Comparison of ENCODE assay signal across 13 cellular contexts in the genomic region with DNA sequence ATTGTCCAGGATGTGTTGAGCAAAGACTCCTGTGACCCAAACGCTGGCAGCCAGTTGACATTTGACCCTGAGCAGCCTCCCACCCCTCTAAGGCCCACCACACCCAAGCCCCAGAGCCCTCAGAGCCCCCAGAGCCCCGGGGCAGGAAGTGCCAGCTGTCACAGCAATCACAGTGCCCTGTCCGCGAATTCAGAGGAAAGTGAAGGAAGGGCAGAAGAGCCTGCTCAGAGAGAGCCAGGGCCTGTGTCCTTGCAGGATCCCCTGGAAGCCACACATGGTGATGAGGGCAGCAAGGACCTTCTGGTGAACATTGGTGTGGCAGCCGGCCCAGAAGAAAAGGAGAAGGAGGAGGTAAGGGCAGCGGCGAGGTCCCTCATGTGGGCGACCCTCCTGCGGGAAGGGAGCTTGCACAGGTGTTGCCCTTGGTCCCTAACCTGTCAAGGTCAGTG.
DNase-seq lines count a peak whose midpoint lies in the region; ATAC-seq and TF ChIP-seq lines count a peak whose summit lies in the region.
"Had no signal": no experiment of that assay in that cellular context is flagged by ENCODE, and none has a peak within 500 bp of the region (broad histone marks: within the 10 kb centered on the region; RNA-seq: fewer than 3 reads in every experiment).

No MANE protein-coding gene starts in this region.

- peak in 1 of 5 donors; percentile 28 for DNase-seq in CD8-positive, alpha-beta memory T cell
- DNase-seq in activated B cell treated with CpG ODN at 0.5 μM for 24 hours (no peak), naive B cell (no peak), OCI-M2 (lab: John Stamatoyannopoulos, UW; ENCODE audit: unreplicated experiment) (no peak), NCI-H128 (lab: John Stamatoyannopoulos, UW; ENCODE audit: unreplicated experiment) (no peak)
- DNase-seq in activated CD4-positive, alpha-beta T cell treated with anti-CD3 and anti-CD28 coated beads for 36 hours = no peak
- DNase-seq: activated CD4-positive, alpha-beta T cell treated with anti-CD3 and anti-CD28 coated beads, Interleukin-2, amount 10 ng/mL, durations not matched to agents 24 days and 14 days; activated naive CD4-positive, alpha-beta T cell; erythroblast; GF-D8; NCI-H1092 treated with DMSO at 0.1 percent for 48 hours had no signal

- POLR2A ChIA-PET in CD8-positive, alpha-beta memory T cell (lab: Charles Lee) = interaction anchor here (0.8 to 1.1 kb wide), 2 partner anchors 30 to 46 kb away, joined by 4 read pairs; no protein-coding TSS in a partner anchor
- POLR2A ChIA-PET in activated B cell treated with CpG ODN at 0.5 μM for 24 hours (lab: Charles Lee) = interaction anchor here (0.6 to 1.2 kb wide), 2 partner anchors 9 to 288 kb away, joined by 3 to 5 read pairs; no protein-coding TSS in a partner anchor
- POLR2A ChIA-PET in activated CD4-positive, alpha-beta T cell treated with anti-CD3 and anti-CD28 coated beads for 36 hours (lab: Charles Lee) = no interaction called here

- peak overlapping the region; percentile 4 for H3K27ac ChIP-seq in CD8-positive, alpha-beta memory T cell (ENCODE audit: low read depth, low read length)

- H3K36me3 Mint-ChIP-seq in CD8-positive, alpha-beta memory T cell = peaks cover 0 to 2% (median 0%) of the 10 kb centered on the region in 3 donors
- H3K36me3 Mint-ChIP-seq in activated B cell treated with CpG ODN at 0.5 μM for 24 hours (ENCODE audit: low read depth) (no peaks in the 10 kb centered on the region), naive B cell (peaks cover 0 to 3% of the 10 kb centered on the region in 2 donors)
- no peaks in the 10 kb centered on the region for H3K36me3 Mint-ChIP-seq in activated CD4-positive, alpha-beta T cell treated with anti-CD3 and anti-CD28 coated beads for 36 hours (ENCODE audit: low read depth)

- H3K4me3 Mint-ChIP-seq in CD8-positive, alpha-beta memory T cell = peak overlapping the region; percentile 82 to 97 (median 93)
- H3K4me3 Mint-ChIP-seq in activated B cell treated with CpG ODN at 0.5 μM for 24 hours (peak overlapping the region; percentile 83), naive B cell (peak overlapping the region; percentile 73 to 96 (median 92))
- H3K4me3 Mint-ChIP-seq in activated CD4-positive, alpha-beta T cell treated with anti-CD3 and anti-CD28 coated beads for 36 hours = no peak overlapping the region
- H3K4me3 Mint-ChIP-seq: activated CD4-positive, alpha-beta T cell treated with anti-CD3 and anti-CD28 coated beads, Interleukin-2, amount 10 ng/mL, durations not matched to agents 24 days and 14 days had no signal

- intact Hi-C loops in activated B cell treated with CpG ODN at 0.5 μM for 24 hours (cut with micrococcal nuclease) = no loop called here
- intact Hi-C loops in activated CD4-positive, alpha-beta T cell treated with anti-CD3 and anti-CD28 coated beads for 36 hours (cut with DNase I, micrococcal nuclease) = loop anchor here in 1 of 2 experiments (5.0 kb wide), 1 partner anchor 757 kb away; no protein-coding TSS in a partner anchor

- peaks cover 18% of the 10 kb centered on the region for H3K4me1 ChIP-seq in CD8-positive, alpha-beta memory T cell (ENCODE audit: insufficient read depth, low read length)

- no peaks in the 10 kb centered on the region for H3K9me3 ChIP-seq in CD8-positive, alpha-beta memory T cell (ENCODE audit: low read length)

- peak overlapping the region; percentile 72 to 98 (median 91) for H3K27ac Mint-ChIP-seq in CD8-positive, alpha-beta memory T cell
- H3K27ac Mint-ChIP-seq in activated B cell treated with CpG ODN at 0.5 μM for 24 hours (peak overlapping the region; percentile 88), naive B cell (peak overlapping the region in 5 of 6 donors; percentile 69 to 96 (median 85))
- no peak overlapping the region for H3K27ac Mint-ChIP-seq in activated CD4-positive, alpha-beta T cell treated with anti-CD3 and anti-CD28 coated beads for 36 hours
- H3K27ac Mint-ChIP-seq: activated CD4-positive, alpha-beta T cell treated with anti-CD3 and anti-CD28 coated beads, Interleukin-2, amount 10 ng/mL, durations not matched to agents 24 days and 14 days had no signal

- CTCF ChIA-PET in CD8-positive, alpha-beta memory T cell (lab: Charles Lee) = interaction anchor here (1.0 to 1.7 kb wide), 7 partner anchors 9 to 302 kb away, joined by 3 to 4 read pairs (median 3); no protein-coding TSS in a partner anchor
- CTCF ChIA-PET in activated B cell treated with CpG ODN at 0.5 μM for 24 hours (lab: Charles Lee) = interaction anchor here (1.0 to 1.8 kb wide), 2 partner anchors 171 to 204 kb away, joined by 3 to 11 read pairs; no protein-coding TSS in a partner anchor
- CTCF ChIA-PET in activated CD4-positive, alpha-beta T cell treated with anti-CD3 and anti-CD28 coated beads for 36 hours (lab: Charles Lee) = interaction anchor here (0.6 to 2.0 kb wide), 2 partner anchors 15 to 205 kb away, joined by 3 to 10 read pairs; no protein-coding TSS in a partner anchor

- ATAC-seq in GM19043 (IDR thresholded peaks at IDR 0.05; ENCODE audit: low read depth, unreplicated experiment) (peak; percentile 29), activated B cell treated with CpG ODN at 0.5 μM for 24 hours (ENCODE audit: low read depth) (peak; percentile 17), naive B cell (ENCODE audit: low read depth in 2 of 2) (peak; percentile 30 to 32), GM19395 (IDR thresholded peaks at IDR 0.05; ENCODE audit: unreplicated experiment) (no peak)
- no peak for ATAC-seq in activated CD4-positive, alpha-beta T cell treated with anti-CD3 and anti-CD28 coated beads for 36 hours

- no peaks in the 10 kb centered on the region for H3K36me3 ChIP-seq in CD8-positive, alpha-beta memory T cell (ENCODE audit: insufficient read depth, low read length)

- TF ChIP-seq CTCF in activated B cell treated with CpG ODN at 0.5 μM for 24 hours (IDR thresholded peaks at IDR 0.05) = no peak

- peaks cover 31 to 54% (median 38%) of the 10 kb centered on the region in 3 donors for H3K4me1 Mint-ChIP-seq in CD8-positive, alpha-beta memory T cell
- H3K4me1 Mint-ChIP-seq in activated B cell treated with CpG ODN at 0.5 μM for 24 hours = peaks cover 36% of the 10 kb centered on the region
- H3K4me1 Mint-ChIP-seq in naive B cell = peaks cover 0 to 27% (median 9%) of the 10 kb centered on the region in 3 donors
- peaks cover 22% of the 10 kb centered on the region for H3K4me1 Mint-ChIP-seq in activated CD4-positive, alpha-beta T cell treated with anti-CD3 and anti-CD28 coated beads for 36 hours

- H3K4me3 ChIP-seq in CD8-positive, alpha-beta memory T cell (ENCODE audit: low read length) = peak overlapping the region; percentile 39

- H3K27me3 Mint-ChIP-seq in CD8-positive, alpha-beta memory T cell = no peaks in the 10 kb centered on the region
- no peaks in the 10 kb centered on the region for H3K27me3 Mint-ChIP-seq in activated B cell treated with CpG ODN at 0.5 μM for 24 hours
- no peaks in the 10 kb centered on the region for H3K27me3 Mint-ChIP-seq in naive B cell
- H3K27me3 Mint-ChIP-seq in activated CD4-positive, alpha-beta T cell treated with anti-CD3 and anti-CD28 coated beads for 36 hours = no peaks in the 10 kb centered on the region
- H3K27me3 Mint-ChIP-seq: activated CD4-positive, alpha-beta T cell treated with anti-CD3 and anti-CD28 coated beads, Interleukin-2, amount 10 ng/mL, durations not matched to agents 24 days and 14 days had no signal

- H3K9me3 Mint-ChIP-seq in CD8-positive, alpha-beta memory T cell = no peaks in the 10 kb centered on the region
- H3K9me3 Mint-ChIP-seq in activated B cell treated with CpG ODN at 0.5 μM for 24 hours (no peaks in the 10 kb centered on the region), naive B cell (no peaks in the 10 kb centered on the region)
- no peaks in the 10 kb centered on the region for H3K9me3 Mint-ChIP-seq in activated CD4-positive, alpha-beta T cell treated with anti-CD3 and anti-CD28 coated beads for 36 hours (ENCODE audit: low read depth)
- H3K9me3 Mint-ChIP-seq: activated CD4-positive, alpha-beta T cell treated with anti-CD3 and anti-CD28 coated beads, Interleukin-2, amount 10 ng/mL, durations not matched to agents 24 days and 14 days had no signal

- H3K27me3 ChIP-seq in CD8-positive, alpha-beta memory T cell (ENCODE audit: insufficient read depth, low read length, poor library complexity, severe bottlenecking) = no peaks in the 10 kb centered on the region

Comparison
In these comparisons a context has a peak if more than half of its experiments do, and no peak if none do; other contexts are left out.
1. ATAC-seq: peak in GM19043 (single experiment), activated B cell treated with CpG ODN at 0.5 μM for 24 hours (single experiment) and naive B cell (2 of 2); none in activated CD4-positive, alpha-beta T cell treated with anti-CD3 and anti-CD28 coated beads for 36 hours (single experiment) and GM19395 (single experiment).